1 cellular context compared by ENCODE assay signal in genomic region chr17:40101367-40102210, GRCh38.
A peak's percentile ranks its signal among the peaks of the same experiment; 100 is the strongest.
TF ChIP-seq lines count a peak whose summit lies in the region.

No MANE protein-coding gene starts in this region.

TF ChIP-seq in HepG2, 621 proteins besides CTCF, POLR2A, EP300 and RAD21 (continued from another document):
- no peak for TF ChIP-seq ZNF280D (CRISPR knock-in tag; IDR thresholded peaks at IDR 0.05)
- TF ChIP-seq HOMEZ (CRISPR knock-in tag; IDR thresholded peaks at IDR 0.05; ENCODE audit: low read depth), result no peak
- TF ChIP-seq ZMYM3 (CRISPR knock-in tag; IDR thresholded peaks at IDR 0.05), result peak; percentile 46; the same call in 1 of the 2 replicates
- no peak for TF ChIP-seq AGO1 (IDR thresholded peaks at IDR 0.05; ENCODE audit: low read depth, low read length, poor library complexity, severe bottlenecking)
- TF ChIP-seq MNT (IDR thresholded peaks at IDR 0.05), result no peak
- no peak; the same call in 1 of the 2 replicates for TF ChIP-seq ZNF691 (CRISPR knock-in tag; IDR thresholded peaks at IDR 0.05; ENCODE audit: borderline replicate concordance, low read depth)
- TF ChIP-seq CCDC6 (CRISPR knock-in tag; IDR thresholded peaks at IDR 0.05), result no peak
- no peak for TF ChIP-seq ZNF44 (CRISPR knock-in tag; IDR thresholded peaks at IDR 0.05)
- TF ChIP-seq ZFP82 (CRISPR knock-in tag; IDR thresholded peaks at IDR 0.05; ENCODE audit: borderline replicate concordance), result no peak
- no peak for TF ChIP-seq ZNF644 (CRISPR knock-in tag; IDR thresholded peaks at IDR 0.05; ENCODE audit: low read depth)
- TF ChIP-seq HNRNPH1 (optimal IDR thresholded peaks at IDR 0.05; ENCODE audit: low read depth, low read length), result no peak
- no peak for TF ChIP-seq DNMT1 (CRISPR knock-in tag; IDR thresholded peaks at IDR 0.05)
- TF ChIP-seq ZMAT5 (CRISPR knock-in tag; IDR thresholded peaks at IDR 0.05; ENCODE audit: borderline replicate concordance, low read depth), result no peak
- no peak for TF ChIP-seq ETV5 (CRISPR knock-in tag; IDR thresholded peaks at IDR 0.05; ENCODE audit: borderline replicate concordance)
- TF ChIP-seq HCFC1 (IDR thresholded peaks at IDR 0.05; ENCODE audit: low read depth, low read length), result no peak
- no peak for TF ChIP-seq NR0B2 (CRISPR knock-in tag; IDR thresholded peaks at IDR 0.05)
- peak; percentile 27; the same call in 1 of the 2 replicates for TF ChIP-seq ZNF878 (CRISPR knock-in tag; IDR thresholded peaks at IDR 0.05)
- no peak for TF ChIP-seq E2F5 (CRISPR knock-in tag; conservative IDR thresholded peaks at IDR 0.05)
- TF ChIP-seq RCOR2 (CRISPR knock-in tag; IDR thresholded peaks at IDR 0.05), result peak; percentile 2; the same call in 1 of the 2 replicates
- peak; percentile 3; the same call in 1 of the 2 replicates for TF ChIP-seq IRF2 (CRISPR knock-in tag; IDR thresholded peaks at IDR 0.05)
- no peak for TF ChIP-seq TCF7L2 (IDR thresholded peaks at IDR 0.05; ENCODE audit: low read depth, low read length)
- no peak; the same call in 1 of the 2 replicates for TF ChIP-seq ELF4 (CRISPR knock-in tag; IDR thresholded peaks at IDR 0.05; ENCODE audit: borderline replicate concordance)
- TF ChIP-seq KDM3A (CRISPR knock-in tag; IDR thresholded peaks at IDR 0.05; ENCODE audit: low read depth), result no peak; the same call in 1 of the 2 replicates
- no peak for TF ChIP-seq ZNF501 (CRISPR knock-in tag; IDR thresholded peaks at IDR 0.05)
- peak; percentile 36 for TF ChIP-seq MED8 (CRISPR knock-in tag; IDR thresholded peaks at IDR 0.05; ENCODE audit: insufficient replicate concordance)
- TF ChIP-seq PAX8 (CRISPR knock-in tag; IDR thresholded peaks at IDR 0.05; ENCODE audit: borderline replicate concordance), result no peak
- TF ChIP-seq TARDBP (CRISPR knock-in tag; IDR thresholded peaks at IDR 0.05), result no peak
- TF ChIP-seq MBD4 (IDR thresholded peaks at IDR 0.05; ENCODE audit: borderline replicate concordance, low read length), result 0 out of 2 replicates have a peak, but pooled peaks have one; percentile 29
- no peak for TF ChIP-seq ZNF136 (CRISPR knock-in tag; IDR thresholded peaks at IDR 0.05; ENCODE audit: low read depth)
- no peak for TF ChIP-seq USF2 (IDR thresholded peaks at IDR 0.05; ENCODE audit: low read depth, low read length)
- TF ChIP-seq USF2 (CRISPR knock-in tag; IDR thresholded peaks at IDR 0.05; ENCODE audit: borderline replicate concordance), result no peak
- TF ChIP-seq ZNF253 (CRISPR knock-in tag; IDR thresholded peaks at IDR 0.05; ENCODE audit: borderline replicate concordance), result no peak
